ENCODE assay signal across 10 cellular contexts in genomic region chr9:2838356-2838983, GRCh38. TPM values are rescaled to one million over a fixed set of nuclear protein-coding genes. Genes with fewer than 3 reads are reported as not detected.
DNase-seq lines count a peak whose midpoint lies in the region; ATAC-seq and TF ChIP-seq lines count a peak whose summit lies in the region.
"Had no signal": no experiment of that assay in that cellular context is flagged by ENCODE, and none has a peak within 500 bp of the region (broad histone marks: within the 10 kb centered on the region; RNA-seq: fewer than 3 reads in every experiment).

No MANE protein-coding gene starts in this region.

- no peak for TF ChIP-seq EP300 in transverse colon (IDR thresholded peaks at IDR 0.05; ENCODE audit: low read depth)

- CTCF ChIA-PET in activated CD8-positive, alpha-beta T cell treated with anti-CD3 and anti-CD28 coated beads for 36 hours (lab: Charles Lee) = interaction anchor here (2.4 kb wide), 1 partner anchor 19 kb away, joined by 9 read pairs; no protein-coding TSS in a partner anchor
- CTCF ChIA-PET in activated CD8-positive, alpha-beta T cell treated with anti-CD3 and anti-CD28 coated beads, Interleukin-2, amount 10 ng/mL, durations not matched to agents 7 days and 5 days (lab: Charles Lee) = interaction anchor here (1.1 to 1.6 kb wide), 3 partner anchors 10 to 19 kb away, joined by 3 to 4 read pairs (median 4); no protein-coding TSS in a partner anchor
- CTCF ChIA-PET in MCF 10A (lab: Yijun Ruan, JAX) = interaction anchor here (1.1 to 1.9 kb wide), 4 partner anchors 9 to 706 kb away, joined by 3 to 8 read pairs (median 4); no protein-coding TSS in a partner anchor

- in situ Hi-C loops in transverse colon (cut with MboI; ENCODE audit: low pct_ligation_motif_present in 1 of 4, low pct_unique_long_range_greater_than_20kb in 1 of 4, low sequenced_read_pairs in 3 of 4) = loop anchor here in 2 of 4 donors (25.0 kb wide), 1 partner anchor 701 kb away; no protein-coding TSS in a partner anchor

- ATAC-seq in activated CD8-positive, alpha-beta T cell treated with anti-CD3 and anti-CD28 coated beads for 36 hours = no peak
- no peak for ATAC-seq in activated CD8-positive, alpha-beta T cell treated with anti-CD3 and anti-CD28 coated beads, Interleukin-2, amount 10 ng/mL, durations not matched to agents 7 days and 5 days
- ATAC-seq: effector memory CD8-positive, alpha-beta T cell; Panc1 had no signal

- H3K4me3 ChIP-seq in transverse colon = peak overlapping the region in 1 of 4 donors; percentile 17

- DNase-seq in activated CD8-positive, alpha-beta T cell treated with anti-CD3 and anti-CD28 coated beads for 36 hours = no peak
- no peak for DNase-seq in activated CD8-positive, alpha-beta T cell treated with anti-CD3 and anti-CD28 coated beads, Interleukin-2, amount 10 ng/mL, durations not matched to agents 7 days and 5 days
- DNase-seq in MCF 10A (ENCODE audit: unreplicated experiment) (no peak), lung microvascular endothelial cell (ENCODE audit: low read depth in 2 of 2) (peak; percentile 32 to 67), transverse colon (no peak), GDM1 (lab: John Stamatoyannopoulos, UW) (no peak), activated gamma-delta T cell treated with Interleukin-2 at 50 U/mL for 16 hours (no peak)
- no peak for DNase-seq in effector CD8-positive, alpha-beta T cell (lab: John Stamatoyannopoulos, UW)
- DNase-seq: effector memory CD8-positive, alpha-beta T cell had no signal

- H3K27me3 Mint-ChIP-seq in activated CD8-positive, alpha-beta T cell treated with anti-CD3 and anti-CD28 coated beads for 36 hours = no peaks in the 10 kb centered on the region
- H3K27me3 Mint-ChIP-seq in activated CD8-positive, alpha-beta T cell treated with anti-CD3 and anti-CD28 coated beads, Interleukin-2, amount 10 ng/mL, durations not matched to agents 7 days and 5 days (ENCODE audit: low read depth) = no peaks in the 10 kb centered on the region
- no peaks in the 10 kb centered on the region for H3K27me3 Mint-ChIP-seq in MCF 10A (ENCODE audit: insufficient read depth, unreplicated experiment)
- H3K27me3 Mint-ChIP-seq: effector memory CD8-positive, alpha-beta T cell had no signal

- H3K4me1 Mint-ChIP-seq in activated CD8-positive, alpha-beta T cell treated with anti-CD3 and anti-CD28 coated beads for 36 hours (ENCODE audit: low read depth) = peaks cover 20% of the 10 kb centered on the region
- peaks cover 20% of the 10 kb centered on the region for H3K4me1 Mint-ChIP-seq in activated CD8-positive, alpha-beta T cell treated with anti-CD3 and anti-CD28 coated beads, Interleukin-2, amount 10 ng/mL, durations not matched to agents 7 days and 5 days (ENCODE audit: low read depth)
- peaks cover 24% of the 10 kb centered on the region for H3K4me1 Mint-ChIP-seq in MCF 10A (ENCODE audit: insufficient read depth, unreplicated experiment)

- H3K4me1 ChIP-seq in transverse colon = peaks cover 21 to 55% (median 34%) of the 10 kb centered on the region in 4 donors

- peak overlapping the region in 3 of 4 donors; percentile 9 to 26 (median 20) for H3K27ac ChIP-seq in transverse colon

- POLR2A ChIA-PET in activated CD8-positive, alpha-beta T cell treated with anti-CD3 and anti-CD28 coated beads for 36 hours (lab: Charles Lee) = no interaction called here
- POLR2A ChIA-PET in activated CD8-positive, alpha-beta T cell treated with anti-CD3 and anti-CD28 coated beads, Interleukin-2, amount 10 ng/mL, durations not matched to agents 7 days and 5 days (lab: Charles Lee) = no interaction called here
- POLR2A ChIA-PET in MCF 10A (lab: Yijun Ruan, JAX) = interaction anchor here (0.7 to 1.3 kb wide), 4 partner anchors 9 to 670 kb away, joined by 3 to 5 read pairs (median 4); no protein-coding TSS in a partner anchor

- no peaks in the 10 kb centered on the region for H3K9me3 Mint-ChIP-seq in activated CD8-positive, alpha-beta T cell treated with anti-CD3 and anti-CD28 coated beads for 36 hours
- H3K9me3 Mint-ChIP-seq in activated CD8-positive, alpha-beta T cell treated with anti-CD3 and anti-CD28 coated beads, Interleukin-2, amount 10 ng/mL, durations not matched to agents 7 days and 5 days (ENCODE audit: insufficient read depth) = no peaks in the 10 kb centered on the region
- no peaks in the 10 kb centered on the region for H3K9me3 Mint-ChIP-seq in MCF 10A (ENCODE audit: unreplicated experiment)
- H3K9me3 Mint-ChIP-seq: effector memory CD8-positive, alpha-beta T cell had no signal

- 36 to 44% methylated on average over 2 of the region's 2 CpGs for WGBS in transverse colon (ENCODE audit: low coverage in 1 of 2), 2 donors

- H3K36me3 Mint-ChIP-seq in activated CD8-positive, alpha-beta T cell treated with anti-CD3 and anti-CD28 coated beads for 36 hours (ENCODE audit: low read depth) = peaks cover 44% of the 10 kb centered on the region
- H3K36me3 Mint-ChIP-seq in activated CD8-positive, alpha-beta T cell treated with anti-CD3 and anti-CD28 coated beads, Interleukin-2, amount 10 ng/mL, durations not matched to agents 7 days and 5 days (ENCODE audit: low read depth) = peaks cover 34% of the 10 kb centered on the region
- peaks cover 41% of the 10 kb centered on the region for H3K36me3 Mint-ChIP-seq in MCF 10A (ENCODE audit: insufficient read depth, unreplicated experiment)

- no peak for TF ChIP-seq POLR2A in transverse colon (IDR thresholded peaks at IDR 0.05)

- H3K27me3 ChIP-seq in transverse colon = no peaks in the 10 kb centered on the region

- peak overlapping the region; percentile 61 for H3K27ac Mint-ChIP-seq in activated CD8-positive, alpha-beta T cell treated with anti-CD3 and anti-CD28 coated beads for 36 hours
- no peak overlapping the region for H3K27ac Mint-ChIP-seq in activated CD8-positive, alpha-beta T cell treated with anti-CD3 and anti-CD28 coated beads, Interleukin-2, amount 10 ng/mL, durations not matched to agents 7 days and 5 days
- peak overlapping the region; percentile 84 for H3K27ac Mint-ChIP-seq in MCF 10A (ENCODE audit: low read depth, unreplicated experiment)

- no peaks in the 10 kb centered on the region for H3K9me3 ChIP-seq in transverse colon

- no peak for TF ChIP-seq CTCF in activated CD8-positive, alpha-beta T cell treated with anti-CD3 and anti-CD28 coated beads for 36 hours (IDR thresholded peaks at IDR 0.05)
- TF ChIP-seq CTCF in MCF 10A (IDR thresholded peaks at IDR 0.05; ENCODE audit: unreplicated experiment) (no peak), transverse colon (IDR thresholded peaks at IDR 0.05) (no peak)

- intact Hi-C loops in activated CD8-positive, alpha-beta T cell treated with anti-CD3 and anti-CD28 coated beads for 36 hours (cut with micrococcal nuclease) = no loop called here
- intact Hi-C loops in MCF 10A (cut with micrococcal nuclease) = loop anchor here (1.0 to 5.0 kb wide), 2 partner anchors 369 to 706 kb away; no protein-coding TSS in a partner anchor
- intact Hi-C loops in transverse colon (cut with DNase I; ENCODE audit: low total_unique reads) = no loop called here

- BruUV-seq in MCF 10A (replicated peaks; lab: Mats Ljungman, UMichigan) = no TSS peak

- H3K4me3 Mint-ChIP-seq in activated CD8-positive, alpha-beta T cell treated with anti-CD3 and anti-CD28 coated beads for 36 hours = no peak overlapping the region
- H3K4me3 Mint-ChIP-seq in activated CD8-positive, alpha-beta T cell treated with anti-CD3 and anti-CD28 coated beads, Interleukin-2, amount 10 ng/mL, durations not matched to agents 7 days and 5 days = no peak overlapping the region
- peak overlapping the region; percentile 63 for H3K4me3 Mint-ChIP-seq in MCF 10A (ENCODE audit: unreplicated experiment)
- H3K4me3 Mint-ChIP-seq: effector memory CD8-positive, alpha-beta T cell had no signal

- peaks cover 0 to 21% (median 7%) of the 10 kb centered on the region in 4 donors for H3K36me3 ChIP-seq in transverse colon

RNA-seq across cellular contexts. Expression of gene PUM3, which starts 5.4 kb away (rescaled TPM):
- 100 to 1,000 TPM; 101 to 106 TPM for total RNA-seq in activated CD8-positive, alpha-beta T cell treated with anti-CD3 and anti-CD28 coated beads for 36 hours
- 10 to 100 TPM; 63.1 to 64.0 TPM for total RNA-seq in activated CD8-positive, alpha-beta T cell treated with anti-CD3 and anti-CD28 coated beads, Interleukin-2, amount 10 ng/mL, durations not matched to agents 7 days and 5 days
- total RNA-seq in MCF 10A (2022) (65.3 and 83.0 TPM in 2 replicates), lung microvascular endothelial cell (19.8 and 29.2 TPM in 2 replicates), transverse colon (10 to 100 TPM in 3 of 4 donors, 1 to 10 TPM in 1; 8.6 to 35.6 (median 13.9) TPM)

Comparison
In these comparisons a context has a peak if more than half of its experiments do, and no peak if none do; other contexts are left out.
1. DNase-seq: peak in lung microvascular endothelial cell (2 of 2); none in activated CD8-positive, alpha-beta T cell treated with anti-CD3 and anti-CD28 coated beads for 36 hours (single experiment), activated CD8-positive, alpha-beta T cell treated with anti-CD3 and anti-CD28 coated beads, Interleukin-2, amount 10 ng/mL, durations not matched to agents 7 days and 5 days (single experiment), MCF 10A (single experiment), transverse colon (single experiment), GDM1 (single experiment), effector CD8-positive, alpha-beta T cell (single experiment) and activated gamma-delta T cell treated with Interleukin-2 at 50 U/mL for 16 hours (single experiment).